In the genomic region with DNA sequence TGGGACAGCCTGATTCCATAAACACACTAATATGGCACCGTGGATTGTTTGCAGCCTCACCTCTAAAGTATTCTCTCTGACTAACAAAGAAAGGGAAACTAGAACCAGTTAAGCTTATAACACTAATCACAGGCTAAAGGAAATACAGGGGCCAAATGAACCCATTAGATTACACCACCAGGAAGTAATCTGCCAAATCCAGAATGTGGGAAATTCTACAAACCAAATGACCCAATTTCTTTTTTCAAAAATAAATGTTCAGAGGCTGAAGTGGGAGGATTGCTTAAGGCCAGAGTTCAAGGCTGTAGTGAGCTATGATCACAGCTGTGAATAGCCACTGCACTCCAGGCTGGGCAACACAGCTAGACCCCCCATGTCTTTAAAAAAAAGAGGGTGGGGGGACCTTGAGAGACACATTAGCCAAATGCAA, we compare ENCODE assay signal across 8 cellular contexts. TPM values are rescaled to one million over a fixed set of nuclear protein-coding genes. Genes with fewer than 3 reads are reported as not detected.
DNase-seq lines count a peak whose midpoint lies in the region; ATAC-seq lines count a peak whose summit lies in the region.

No MANE protein-coding gene starts in this region.

- peak overlapping the region; percentile 87 for H3K4me3 Mint-ChIP-seq in activated T-cell treated with anti-CD3 and anti-CD28 coated beads, Interleukin-2, amount 50 U/mL, for 4 hours

- no peaks in the 10 kb centered on the region for H3K27me3 ChIP-seq in SJCRH30
- no peaks in the 10 kb centered on the region for H3K27me3 ChIP-seq in rectal smooth muscle tissue (ENCODE audit: control insufficient read depth, insufficient read depth, low read length)

- no peak for DNase-seq in activated T-cell treated with anti-CD3 and anti-CD28 coated beads, Interleukin-2, amount 50 U/mL, for 4 hours
- no peak for DNase-seq in activated T-cell treated with anti-CD3 and anti-CD28 coated beads, Interleukin-2, amount 50 U/mL, for 48 hours
- peak in 1 of 2 experiments; percentile 14 for DNase-seq in SJCRH30
- peak; percentile 39 for DNase-seq in fibroblast of peridontal ligament (ENCODE audit: extremely low read depth)
- DNase-seq in HUDEP-2 (lab: John Stamatoyannopoulos, UW; ENCODE audit: unreplicated experiment in 76 of 76) = no peak
- no peak for DNase-seq in DMS114 treated with DMSO at 0.1 percent for 48 hours (lab: John Stamatoyannopoulos, UW; ENCODE audit: unreplicated experiment)

- H3K9ac ChIP-seq in rectal smooth muscle tissue (ENCODE audit: low read length) = no peak overlapping the region

- H3K4me1 ChIP-seq in SJCRH30 (peaks cover 14% of the 10 kb centered on the region), rectal smooth muscle tissue (ENCODE audit: control insufficient read depth, insufficient read depth, low read length) (peaks cover 6% of the 10 kb centered on the region)

- H3K4me3 ChIP-seq in SJCRH30 = peak overlapping the region; percentile 85
- H3K4me3 ChIP-seq in rectal smooth muscle tissue (ENCODE audit: low read length) = peak overlapping the region; percentile 78

- no peaks in the 10 kb centered on the region for H3K36me3 ChIP-seq in SJCRH30
- no peaks in the 10 kb centered on the region for H3K36me3 ChIP-seq in rectal smooth muscle tissue (ENCODE audit: control insufficient read depth, insufficient read depth, low read length)

- no peaks in the 10 kb centered on the region for H3K27me3 Mint-ChIP-seq in activated T-cell treated with anti-CD3 and anti-CD28 coated beads, Interleukin-2, amount 50 U/mL, for 4 hours (ENCODE audit: low read depth)

- H3K27ac ChIP-seq in SJCRH30 = peak overlapping the region; percentile 93; the same call in 1 of the 2 replicates
- peak overlapping the region; percentile 99 for H3K27ac ChIP-seq in rectal smooth muscle tissue (ENCODE audit: low read depth, low read length)

- no peaks in the 10 kb centered on the region for H3K9me3 Mint-ChIP-seq in activated T-cell treated with anti-CD3 and anti-CD28 coated beads, Interleukin-2, amount 50 U/mL, for 4 hours

- H3K9me3 ChIP-seq in SJCRH30 (replicated peaks) = no peaks in the 10 kb centered on the region

- no peaks in the 10 kb centered on the region for H3K36me3 Mint-ChIP-seq in activated T-cell treated with anti-CD3 and anti-CD28 coated beads, Interleukin-2, amount 50 U/mL, for 4 hours (ENCODE audit: insufficient read depth)

- H3K4me1 Mint-ChIP-seq in activated T-cell treated with anti-CD3 and anti-CD28 coated beads, Interleukin-2, amount 50 U/mL, for 4 hours (ENCODE audit: low read depth) = peaks cover 24% of the 10 kb centered on the region

- ATAC-seq in activated T-cell treated with anti-CD3 and anti-CD28 coated beads, Interleukin-2, amount 50 U/mL, for 4 hours = no peak
- no peak for ATAC-seq in HG03095 (IDR thresholded peaks at IDR 0.05; ENCODE audit: unreplicated experiment)

RNA-seq across cellular contexts. Expression of gene MPPE1, which starts 1.5 kb away (rescaled TPM):
- total RNA-seq in activated T-cell treated with anti-CD3 and anti-CD28 coated beads, Interleukin-2, amount 50 U/mL, for 4 hours = 10 to 100 TPM; 31.4 to 33.9 (median 31.6) TPM
- total RNA-seq in SJCRH30 (2014; rRNA removed; shearing (Covaris generic)) = 13.7 and 14.7 TPM in 2 replicates

RNA-seq across cellular contexts. Expression of gene CHMP1B, which starts 58.4 kb away (rescaled TPM):
- 10 to 100 TPM; 20.6 to 23.1 (median 21.1) TPM for total RNA-seq in activated T-cell treated with anti-CD3 and anti-CD28 coated beads, Interleukin-2, amount 50 U/mL, for 4 hours
- total RNA-seq in SJCRH30 (2014; rRNA removed; shearing (Covaris generic)) = 18.1 and 19.5 TPM in 2 replicates
